ENCODE assay signal across 8 cellular contexts in the genomic region with DNA sequence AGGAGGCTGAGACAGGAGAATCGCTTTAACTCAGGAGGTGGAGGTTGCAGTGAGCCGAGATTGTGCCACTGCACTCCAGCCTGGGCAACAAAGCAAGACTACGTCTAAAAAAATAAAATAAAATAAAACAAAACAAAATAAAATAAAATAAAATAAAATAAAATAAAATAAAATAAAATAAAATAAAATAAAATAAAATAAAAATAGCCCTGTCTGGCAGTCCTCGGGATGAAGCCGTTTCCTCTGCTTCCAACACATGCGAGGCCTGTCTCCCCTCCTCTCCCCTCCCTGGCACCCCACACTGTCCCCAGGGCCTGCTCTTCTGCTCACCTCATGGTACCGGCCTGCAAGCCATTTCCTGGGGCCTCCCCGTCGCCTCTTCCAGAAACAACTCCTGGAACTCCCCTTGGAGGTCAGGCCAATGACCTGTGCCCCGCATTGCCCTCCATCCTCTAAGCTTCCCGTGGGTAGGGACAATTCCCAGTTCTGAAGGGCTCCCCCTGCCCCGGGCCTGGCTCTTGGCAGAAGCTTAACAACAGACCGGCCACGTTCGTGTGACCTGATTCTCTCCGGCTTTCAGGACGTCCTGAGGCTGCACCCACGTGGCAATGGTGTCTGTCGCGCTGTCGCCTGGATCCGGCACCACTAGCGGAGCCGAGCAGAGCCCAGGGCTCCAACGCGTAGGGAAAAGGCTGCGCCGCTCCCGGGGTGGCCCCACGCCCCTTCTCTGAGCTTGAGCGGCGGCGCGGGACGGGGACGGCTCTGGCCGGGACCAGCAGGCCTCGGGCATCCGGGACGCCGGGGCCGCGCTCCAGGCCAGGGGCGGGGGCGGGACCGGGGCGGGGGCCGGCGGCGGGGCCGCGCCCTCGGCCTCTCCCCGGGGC. TPM values are rescaled to one million over a fixed set of nuclear protein-coding genes. Genes with fewer than 3 reads are reported as not detected.
A peak's percentile ranks its signal among the peaks of the same experiment; 100 is the strongest.
DNase-seq lines count a peak whose midpoint lies in the region; ATAC-seq and TF ChIP-seq lines count a peak whose summit lies in the region.

No MANE protein-coding gene starts in this region.

- peak overlapping the region; percentile 90 for H3K9ac ChIP-seq in fibroblast of lung (ENCODE audit: insufficient read depth, low read length)

- no peaks in the 10 kb centered on the region for H3K9me3 ChIP-seq in fibroblast of lung (ENCODE audit: control insufficient read depth, insufficient read depth, low read depth, low read length)

- peaks cover 27% of the 10 kb centered on the region for H3K4me1 Mint-ChIP-seq in nephron

- H3K36me3 ChIP-seq in fibroblast of lung (ENCODE audit: control insufficient read depth, insufficient read depth, low read length) = peaks cover under 1% of the 10 kb centered on the region

- ATAC-seq in HG03135 (IDR thresholded peaks at IDR 0.05; ENCODE audit: unreplicated experiment) = no peak
- ATAC-seq in GM19395 (IDR thresholded peaks at IDR 0.05; ENCODE audit: unreplicated experiment) = no peak
- ATAC-seq in HG03565 (IDR thresholded peaks at IDR 0.05; ENCODE audit: unreplicated experiment) = no peak

- H3K27ac Mint-ChIP-seq in nephron = no peak overlapping the region

- peak overlapping the region; percentile 82 to 83 (median 82) for H3K4me3 Mint-ChIP-seq in nephron

- peak overlapping the region; percentile 91 for H3K27ac ChIP-seq in fibroblast of lung (ENCODE audit: insufficient read depth, low read length)

- no peaks in the 10 kb centered on the region for H4K20me1 ChIP-seq in fibroblast of lung (ENCODE audit: control insufficient read depth, extremely low read depth, insufficient read depth, low read length)

- DNase-seq in GF-D8 (lab: John Stamatoyannopoulos, UW) = peak; percentile 19
- peak in 51 of 76 experiments; percentile 9 to 75 (median 38) for DNase-seq in HUDEP-2 (lab: John Stamatoyannopoulos, UW; ENCODE audit: unreplicated experiment in 76 of 76)
- DNase-seq in activated CD8-positive, alpha-beta memory T cell treated with anti-CD3 and anti-CD28 coated beads for 48 hours (ENCODE audit: low read depth in 2 of 3, low spot score in 2 of 3) = peak in 2 of 3 experiments; percentile 19 to 46
- peak; percentile 32 to 40 for DNase-seq in fibroblast of lung (ENCODE audit: low read depth in 2 of 2)

- no peaks in the 10 kb centered on the region for H3K9me3 Mint-ChIP-seq in nephron

- peak overlapping the region; percentile 55 to 67 (median 64) for H3K4me3 ChIP-seq in fibroblast of lung (replicated peaks in 1 of 4; ENCODE audit: control extremely low read depth in 1 of 4, insufficient read depth in 1 of 4, low read depth in 3 of 4, low read length in 4 of 4)

- peaks cover 9% of the 10 kb centered on the region for H3K27me3 Mint-ChIP-seq in nephron (ENCODE audit: low read depth)

- H2AFZ ChIP-seq in fibroblast of lung (ENCODE audit: low read length) = peak overlapping the region; percentile 86

- H3K79me2 ChIP-seq in fibroblast of lung (ENCODE audit: control insufficient read depth, insufficient read depth, low read length) = peaks cover 12% of the 10 kb centered on the region

- no peaks in the 10 kb centered on the region for H3K27me3 ChIP-seq in fibroblast of lung (ENCODE audit: control insufficient read depth, insufficient read depth, low read length)

- TF ChIP-seq CTCF in fibroblast of lung (conservative IDR thresholded peaks at IDR 0.05 in 1 of 2, IDR thresholded peaks at IDR 0.05 in 1 of 2; ENCODE audit: low read depth in 1 of 2, low read length in 2 of 2) (no peak), nephron (IDR thresholded peaks at IDR 0.05; ENCODE audit: unreplicated experiment in 3 of 3) (no peak)

- H3K36me3 Mint-ChIP-seq in nephron (ENCODE audit: low read depth) = no peaks in the 10 kb centered on the region

- H3K4me2 ChIP-seq in fibroblast of lung (ENCODE audit: extremely low read depth, insufficient read depth, low read length) = peak overlapping the region; percentile 91

- H3K4me1 ChIP-seq in fibroblast of lung (ENCODE audit: control insufficient read depth, extremely low read depth, insufficient read depth, low read length) = peaks cover 8% of the 10 kb centered on the region

RNA-seq across cellular contexts. Expression of a gene that starts 0.5 kb away (rescaled TPM):
- total RNA-seq in fibroblast of lung = 8.5 and 12.1 TPM in 2 replicates
- 47.3 and 55.2 TPM in 2 replicates for polyA plus RNA-seq in fibroblast of lung
- 55.1 and 57.2 TPM in 2 replicates for polyA plus RNA-seq in fibroblast of lung (2012)
- polyA minus RNA-seq in fibroblast of lung (ENCODE audit: low replicate concordance) = 39.5 and 45.1 TPM in 2 replicates
